In the genomic region with DNA sequence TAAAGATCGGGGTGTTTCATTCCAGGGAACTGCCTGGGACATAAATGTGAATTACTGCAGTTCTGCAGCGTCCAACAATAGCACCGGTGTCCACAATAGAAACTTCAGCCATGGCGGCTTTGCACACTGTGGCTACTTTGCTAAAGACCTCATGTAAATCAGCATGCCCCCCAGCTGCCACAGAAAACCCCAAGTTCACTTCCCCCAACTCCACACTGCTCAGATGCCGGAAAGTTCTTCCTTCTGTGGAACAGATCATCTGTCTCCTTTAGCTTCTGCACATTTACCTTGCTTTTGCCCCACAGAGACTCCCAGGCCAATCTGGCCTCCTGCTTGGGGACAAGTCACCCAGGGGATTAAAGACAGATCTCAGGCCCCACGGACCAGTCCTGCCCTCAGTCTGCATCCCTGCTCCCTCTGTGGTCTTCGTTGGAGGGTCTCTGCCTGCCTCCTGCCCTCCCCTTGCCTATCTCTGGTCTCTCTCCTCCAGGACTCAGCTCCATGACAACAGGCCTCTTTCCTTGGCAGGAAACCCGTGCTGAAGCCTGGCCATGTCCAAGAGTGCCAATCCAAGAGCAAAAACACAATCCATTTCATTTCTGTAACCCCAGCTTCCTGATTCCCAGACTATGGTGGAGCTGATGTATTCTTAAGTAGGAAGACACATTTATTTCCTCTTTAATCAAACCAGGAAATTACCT, we compare ENCODE assay signal across 17 cellular contexts.
DNase-seq lines count a peak whose midpoint lies in the region; ATAC-seq and TF ChIP-seq lines count a peak whose summit lies in the region.
"Had no signal": no experiment of that assay in that cellular context is flagged by ENCODE, and none has a peak within 500 bp of the region (broad histone marks: within the 10 kb centered on the region; RNA-seq: fewer than 3 reads in every experiment).

No MANE protein-coding gene starts in this region.

- H2BK120ac ChIP-seq in trophoblast cell (ENCODE audit: insufficient read depth, low read length, poor library complexity), result peak overlapping the region; percentile 27

- no peaks in the 10 kb centered on the region for H3K27me3 ChIP-seq in Karpas-422 (ENCODE audit: low read length)
- no peaks in the 10 kb centered on the region for H3K27me3 ChIP-seq in WERI-Rb-1 (ENCODE audit: insufficient read depth, low read depth, severe bottlenecking)
- H3K27me3 ChIP-seq in trophoblast cell (ENCODE audit: insufficient read depth, low read length), result no peaks in the 10 kb centered on the region
- H3K27me3 ChIP-seq: colonic mucosa had no signal

- H3K4me3 ChIP-seq in Karpas-422 (ENCODE audit: low read length) (peak overlapping the region; percentile 38; the same call in 1 of the 2 replicates), WERI-Rb-1 (ENCODE audit: low read depth, low read length) (no peak overlapping the region), trophoblast cell (ENCODE audit: low read depth, low read length) (no peak overlapping the region)
- H3K4me3 ChIP-seq: colonic mucosa, thoracic aorta had no signal

- H2BK5ac ChIP-seq in trophoblast cell (ENCODE audit: low read depth, low read length, poor library complexity), result peak overlapping the region; percentile 55

- H3K9me3 ChIP-seq in Karpas-422 (ENCODE audit: low read length) (no peaks in the 10 kb centered on the region), WERI-Rb-1 (ENCODE audit: severe bottlenecking) (no peaks in the 10 kb centered on the region), trophoblast cell (ENCODE audit: insufficient read depth, low read depth, low read length) (no peaks in the 10 kb centered on the region)
- H3K9me3 ChIP-seq: colonic mucosa, thoracic aorta had no signal

- TF ChIP-seq CTCF in WERI-Rb-1 (IDR thresholded peaks at IDR 0.05; ENCODE audit: low read depth, low read length), result no peak

- peak overlapping the region; percentile 75 for H3K14ac ChIP-seq in trophoblast cell (ENCODE audit: low read length)

- H3K36me3 ChIP-seq in Karpas-422 (ENCODE audit: insufficient read depth, low read length), result no peaks in the 10 kb centered on the region
- no peaks in the 10 kb centered on the region for H3K36me3 ChIP-seq in WERI-Rb-1
- no peaks in the 10 kb centered on the region for H3K36me3 ChIP-seq in trophoblast cell (ENCODE audit: control insufficient read depth in 1 of 2, insufficient read depth in 2 of 2, low read length in 2 of 2)
- H3K36me3 ChIP-seq: colonic mucosa, thoracic aorta had no signal

- H3K4me2 ChIP-seq in Karpas-422 (ENCODE audit: low read depth, low read length, poor library complexity, severe bottlenecking), result peak overlapping the region; percentile 52
- H3K4me2 ChIP-seq in trophoblast cell (ENCODE audit: low read length), result no peak overlapping the region

- H3K9me2 ChIP-seq in Karpas-422 (replicated peaks; ENCODE audit: insufficient read depth, low read length), result no peaks in the 10 kb centered on the region

- H3K79me2 ChIP-seq in Karpas-422 (ENCODE audit: low read length) (no peaks in the 10 kb centered on the region), trophoblast cell (ENCODE audit: control insufficient read depth, insufficient read depth, low read length, poor library complexity) (peaks cover 4% of the 10 kb centered on the region)
- H3K79me2 ChIP-seq: parathyroid adenoma had no signal

- WGBS in trophoblast cell (ENCODE audit: extremely low coverage, insufficient coverage, insufficient read length), result no CpG with 5 or more reads among the region's 8 CpGs

- CTCF ChIA-PET in HEK293T (lab: Yijun Ruan, JAX), result no interaction called here

- H4K20me1 ChIP-seq in Karpas-422 (ENCODE audit: insufficient read depth, low read depth, low read length), result no peaks in the 10 kb centered on the region

- peak overlapping the region; percentile 12 for H2AK5ac ChIP-seq in trophoblast cell (ENCODE audit: low read length)

- no peak overlapping the region for H3K23ac ChIP-seq in trophoblast cell (ENCODE audit: low read length)

- peak; percentile 74 for DNase-seq in Karpas-422
- DNase-seq in WERI-Rb-1, result no peak
- peak; percentile 43 for DNase-seq in islet precursor cell
- no peak for DNase-seq in trophoblast cell
- DNase-seq in HEK293T (ENCODE audit: extremely low spot score), result no peak
- DNase-seq in SK-N-DZ (ENCODE audit: low spot score), result no peak
- DNase-seq: activated CD8-positive, alpha-beta memory T cell treated with anti-CD3 and anti-CD28 coated beads, Interleukin-2, amount 10 ng/mL, durations not matched to agents 7 days and 5 days; activated naive CD8-positive, alpha-beta T cell treated with anti-CD3 and anti-CD28 coated beads, Interleukin-2, amount 10 ng/mL, durations not matched to agents 7 days and 5 days; colonic mucosa; DMS79; NCI-H2029 treated with DMSO at 0.1 percent for 48 hours; stimulated activated CD4-positive, alpha-beta T cell treated with anti-CD3 and anti-CD28 coated beads, Interleukin-1b, Interleukin-23, amount 100 ng/mL, for 48 hours; stimulated activated naive B cell treated with anti-CD40 and anti-IgM and Interleukin-4, amounts not matched to agents 10 μg/mL and 1 μg/mL and 100 μg/mL, for 72 hours had no signal

- H3K79me1 ChIP-seq in trophoblast cell (ENCODE audit: low read length), result peaks cover 57% of the 10 kb centered on the region

- H4K91ac ChIP-seq in trophoblast cell (ENCODE audit: low read depth, low read length), result peak overlapping the region; percentile 96

- no peak overlapping the region; the same call in 1 of the 2 replicates for H2AFZ ChIP-seq in Karpas-422 (ENCODE audit: low read length)
- no peak overlapping the region for H2AFZ ChIP-seq in trophoblast cell (ENCODE audit: insufficient read depth, low read length, poor library complexity)
- H2AFZ ChIP-seq: parathyroid adenoma had no signal

- H3K4me1 ChIP-seq in Karpas-422 (ENCODE audit: low read length) (peaks cover 69% of the 10 kb centered on the region), trophoblast cell (ENCODE audit: control insufficient read depth in 1 of 2, insufficient read depth in 2 of 2, low read length in 2 of 2) (peaks cover 51 to 55% of the 10 kb centered on the region in 2 experiments)
- H3K4me1 ChIP-seq: colonic mucosa, parathyroid adenoma had no signal

- H4K12ac ChIP-seq in trophoblast cell (ENCODE audit: low read depth, low read length), result no peak overlapping the region

- POLR2A ChIA-PET in HEK293T (lab: Yijun Ruan, JAX), result no interaction called here

- H3K9ac ChIP-seq in Karpas-422 (ENCODE audit: low read length), result peak overlapping the region; percentile 59
- H3K9ac ChIP-seq in trophoblast cell (ENCODE audit: low read length), result no peak overlapping the region
- H3K9ac ChIP-seq: parathyroid adenoma had no signal

- peak overlapping the region; percentile 87 for H2BK12ac ChIP-seq in trophoblast cell (ENCODE audit: low read length)

- no peak for ATAC-seq in GM18502 (IDR thresholded peaks at IDR 0.05; ENCODE audit: poor library complexity, unreplicated experiment)
- ATAC-seq: activated CD8-positive, alpha-beta memory T cell treated with anti-CD3 and anti-CD28 coated beads, Interleukin-2, amount 10 ng/mL, durations not matched to agents 7 days and 5 days; stimulated activated naive B cell treated with anti-CD40 and anti-IgM and Interleukin-4, amounts not matched to agents 10 μg/mL and 1 μg/mL and 100 μg/mL, for 72 hours had no signal

- peak overlapping the region; percentile 10 for H4K8ac ChIP-seq in trophoblast cell (ENCODE audit: low read depth, low read length)

- peak overlapping the region; percentile 47 for H3K4ac ChIP-seq in trophoblast cell (ENCODE audit: low read depth, low read length)

- H3K27ac ChIP-seq in Karpas-422 (ENCODE audit: low read length) (peak overlapping the region; percentile 89), WERI-Rb-1 (peak overlapping the region; percentile 97), trophoblast cell (ENCODE audit: low read depth, low read length) (peak overlapping the region; percentile 3)
- H3K27ac ChIP-seq: colonic mucosa, parathyroid adenoma, RWPE1, thoracic aorta had no signal

- peak overlapping the region; percentile 19 for H3K18ac ChIP-seq in trophoblast cell (ENCODE audit: low read length)

TF ChIP-seq in HEK293T, 16 proteins besides CTCF, POLR2A, EP300 and RAD21:
- TF ChIP-seq SUZ12 (IDR thresholded peaks at IDR 0.05) (no peak), FOXM1 (IDR thresholded peaks at IDR 0.05; ENCODE audit: borderline replicate concordance) (no peak), FOXK2 (IDR thresholded peaks at IDR 0.05) (no peak), TARDBP (IDR thresholded peaks at IDR 0.05) (no peak), L3MBTL2 (conservative IDR thresholded peaks at IDR 0.05) (no peak), FOXA1 (IDR thresholded peaks at IDR 0.05) (no peak), HDGF (IDR thresholded peaks at IDR 0.05; ENCODE audit: borderline replicate concordance) (no peak), SP1 (IDR thresholded peaks at IDR 0.05) (no peak), LEF1 (IDR thresholded peaks at IDR 0.05; ENCODE audit: borderline replicate concordance) (no peak), ARNT (IDR thresholded peaks at IDR 0.05) (no peak), BHLHE40 (IDR thresholded peaks at IDR 0.05; ENCODE audit: borderline replicate concordance) (no peak), ZNF384 (IDR thresholded peaks at IDR 0.05) (no peak), CTBP1 (IDR thresholded peaks at IDR 0.05; ENCODE audit: borderline replicate concordance) (no peak), ELF4 (IDR thresholded peaks at IDR 0.05) (no peak)
- TF ChIP-seq, protein P1, sequence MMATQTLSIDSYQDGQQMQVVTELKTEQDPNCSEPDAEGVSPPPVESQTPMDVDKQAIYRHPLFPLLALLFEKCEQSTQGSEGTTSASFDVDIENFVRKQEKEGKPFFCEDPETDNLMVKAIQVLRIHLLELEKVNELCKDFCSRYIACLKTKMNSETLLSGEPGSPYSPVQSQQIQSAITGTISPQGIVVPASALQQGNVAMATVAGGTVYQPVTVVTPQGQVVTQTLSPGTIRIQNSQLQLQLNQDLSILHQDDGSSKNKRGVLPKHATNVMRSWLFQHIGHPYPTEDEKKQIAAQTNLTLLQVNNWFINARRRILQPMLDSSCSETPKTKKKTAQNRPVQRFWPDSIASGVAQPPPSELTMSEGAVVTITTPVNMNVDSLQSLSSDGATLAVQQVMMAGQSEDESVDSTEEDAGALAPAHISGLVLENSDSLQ (IDR thresholded peaks at IDR 0.05), result no peak

Comparison
In these comparisons a context has a peak if more than half of its experiments do, and no peak if none do; other contexts are left out.
1. DNase-seq: peak in Karpas-422 (single experiment) and islet precursor cell (single experiment); none in WERI-Rb-1 (single experiment), trophoblast cell (0 of 2), HEK293T (single experiment) and SK-N-DZ (single experiment).
2. H3K27ac ChIP-seq: peak in every context shown above with its lines; median percentile 97 in WERI-Rb-1; 89 in Karpas-422; 3 in trophoblast cell.